8 cellular contexts compared by ENCODE assay signal in genomic region chr14:55028066-55028465, GRCh38. TPM values are rescaled to one million over a fixed set of nuclear protein-coding genes. Genes with fewer than 3 reads are reported as not detected.
DNase-seq lines count a peak whose midpoint lies in the region; ATAC-seq and TF ChIP-seq lines count a peak whose summit lies in the region.

No MANE protein-coding gene starts in this region.

- H3K9me3 Mint-ChIP-seq in HFFc6: no peaks in the 10 kb centered on the region
- no peaks in the 10 kb centered on the region for H3K9me3 Mint-ChIP-seq in brain

- H3K27ac ChIP-seq in muscle layer of colon (ENCODE audit: low read depth, low read length): no peak overlapping the region

- DNase-seq in AG09309 (ENCODE audit: low read depth): no peak
- no peak for DNase-seq in HFFc6
- no peak for DNase-seq in NCI-H345 (lab: John Stamatoyannopoulos, UW)
- DNase-seq in H4 (ENCODE audit: low spot score): no peak
- DNase-seq in NCI-H82 (lab: John Stamatoyannopoulos, UW): no peak

- H3K4me3 ChIP-seq in AG09309 (ENCODE audit: control insufficient read depth, low read depth, low read length): peak overlapping the region; percentile 100
- H3K4me3 ChIP-seq in muscle layer of colon (ENCODE audit: low read depth in 1 of 2, low read length in 2 of 2): peak overlapping the region in 1 of 2 donors; percentile 94

- H3K27me3 ChIP-seq in muscle layer of colon (ENCODE audit: control insufficient read depth in 1 of 2, insufficient read depth in 2 of 2, low read length in 2 of 2): no peaks in the 10 kb centered on the region

- no peaks in the 10 kb centered on the region; the same call in 1 of the 2 replicates for H3K36me3 Mint-ChIP-seq in HFFc6 (ENCODE audit: low read depth)
- H3K36me3 Mint-ChIP-seq in brain: no peaks in the 10 kb centered on the region

- peak overlapping the region; percentile 86 for H3K9ac ChIP-seq in muscle layer of colon (ENCODE audit: low read length)

- peak overlapping the region; percentile 95 for H3K4me3 Mint-ChIP-seq in HFFc6
- peak overlapping the region; percentile 85 to 95 (median 93) for H3K4me3 Mint-ChIP-seq in brain

- no peaks in the 10 kb centered on the region for H3K9me3 ChIP-seq in muscle layer of colon (ENCODE audit: low read length)

- ATAC-seq in HG02938 (IDR thresholded peaks at IDR 0.05; ENCODE audit: unreplicated experiment): no peak

- H3K27ac Mint-ChIP-seq in HFFc6 (peak overlapping the region; percentile 94), brain (peak overlapping the region; percentile 46 to 95 (median 88))

- H3K36me3 ChIP-seq in muscle layer of colon (ENCODE audit: insufficient read depth, low read length): no peaks in the 10 kb centered on the region

- H3K4me1 ChIP-seq in muscle layer of colon (ENCODE audit: insufficient read depth, low read length): peaks cover 19% of the 10 kb centered on the region

- peaks cover 63% of the 10 kb centered on the region for H3K4me1 Mint-ChIP-seq in HFFc6 (ENCODE audit: low read depth)
- H3K4me1 Mint-ChIP-seq in brain: peaks cover 62% of the 10 kb centered on the region

- H3K27me3 Mint-ChIP-seq in HFFc6 (ENCODE audit: insufficient read depth) (no peaks in the 10 kb centered on the region; the same call in 1 of the 2 replicates), brain (peaks cover 13% of the 10 kb centered on the region)

- TF ChIP-seq CTCF in AG09309 (IDR thresholded peaks at IDR 0.05; ENCODE audit: control insufficient read depth, insufficient read depth, low read depth, low read length, missing control alignments): no peak
- no peak for TF ChIP-seq CTCF in HFFc6 (IDR thresholded peaks at IDR 0.05)
- no peak for TF ChIP-seq CTCF in brain (conservative IDR thresholded peaks at IDR 0.05)

RNA-seq across cellular contexts. Expression of gene SOCS4, which starts 1.0 kb away (rescaled TPM):
- total RNA-seq in HFFc6 (2021; fragmentation: NEBNext Ultra II Directional; extraction: Animal tissue kit (Norgen Biotek cat#: 25700)): 10 to 100 TPM; 22.1 to 26.2 (median 23.6) TPM
- polyA plus RNA-seq in brain (ENCODE audit: insufficient read depth, low read depth, low replicate concordance): 3.2 TPM
- 9.3 and 11.6 TPM in 2 replicates for total RNA-seq in H4 (2014; rRNA removed; shearing (Covaris generic))

RNA-seq across cellular contexts. Expression of gene WDHD1, which starts 1.2 kb away (rescaled TPM):
- 10 to 100 TPM in 5 of 6 experiments, 1 to 10 TPM in 1; 9.8 to 20.3 (median 17.8) TPM for total RNA-seq in HFFc6 (2021; fragmentation: NEBNext Ultra II Directional; extraction: Animal tissue kit (Norgen Biotek cat#: 25700))
- polyA plus RNA-seq in brain (ENCODE audit: insufficient read depth, low read depth, low replicate concordance): 7.4 TPM
- total RNA-seq in H4 (2014; rRNA removed; shearing (Covaris generic)): 18.6 and 19.5 TPM in 2 replicates

RNA-seq across cellular contexts. Expression of gene MAPK1IP1L, which starts 23.4 kb away (rescaled TPM):
- 100 to 1,000 TPM; 114 to 150 (median 126) TPM for total RNA-seq in HFFc6 (2021; fragmentation: NEBNext Ultra II Directional; extraction: Animal tissue kit (Norgen Biotek cat#: 25700))
- polyA plus RNA-seq in brain (ENCODE audit: insufficient read depth, low read depth, low replicate concordance): 91.1 TPM
- 81.3 and 137 TPM in 2 replicates for total RNA-seq in H4 (2014; rRNA removed; shearing (Covaris generic))
